ENCODE assay signal across 9 cellular contexts in genomic region chr5:181164076-181164952, GRCh38. TPM values are rescaled to one million over a fixed set of nuclear protein-coding genes. Genes with fewer than 3 reads are reported as not detected.
DNase-seq lines count a peak whose midpoint lies in the region; ATAC-seq and TF ChIP-seq lines count a peak whose summit lies in the region.
"Had no signal": no experiment of that assay in that cellular context is flagged by ENCODE, and none has a peak within 500 bp of the region (broad histone marks: within the 10 kb centered on the region; RNA-seq: fewer than 3 reads in every experiment).

No MANE protein-coding gene starts in this region.

- peaks cover 13 to 44% (median 29%) of the 10 kb centered on the region in 4 donors for H3K4me1 Mint-ChIP-seq in CD4-positive, alpha-beta memory T cell

- no TSS peak for BruUV-seq in PC-9 (replicated peaks; lab: Mats Ljungman, UMichigan)

- POLR2A ChIA-PET in CD4-positive, alpha-beta memory T cell (lab: Charles Lee; ENCODE audit: partially characterized antibody): interaction anchor here (1.2 to 1.4 kb wide), 2 partner anchors 25 to 97 kb away, joined by 3 to 4 read pairs; no protein-coding TSS in a partner anchor
- POLR2A ChIA-PET in HEK293T (lab: Yijun Ruan, JAX) (interaction anchor here (0.6 kb wide), 1 partner anchor 96 kb away, joined by 3 read pairs; no protein-coding TSS in a partner anchor), PC-9 (lab: Charles Lee; ENCODE audit: unreplicated experiment) (no interaction called here)

- H3K4me1 ChIP-seq in CD4-positive, alpha-beta memory T cell (ENCODE audit: insufficient read depth, low read length): peaks cover 24% of the 10 kb centered on the region
- H3K4me1 ChIP-seq in mesodermal cell (ENCODE audit: control insufficient read depth, insufficient read depth, low read length, poor library complexity, severe bottlenecking) (peaks cover 3% of the 10 kb centered on the region), aorta (ENCODE audit: control insufficient read depth in 1 of 2, insufficient read depth in 2 of 2, low read length in 2 of 2) (no peaks in the 10 kb centered on the region), PC-9 (replicated peaks; ENCODE audit: insufficient read depth) (peaks cover 17% of the 10 kb centered on the region)

- H3K4me3 ChIP-seq in CD4-positive, alpha-beta memory T cell (ENCODE audit: low read length in 2 of 2): no peak overlapping the region
- H3K4me3 ChIP-seq in mesodermal cell (ENCODE audit: extremely low read depth, insufficient read depth, low read length, poor library complexity, severe bottlenecking) (peak overlapping the region; percentile 22), aorta (ENCODE audit: low read length in 2 of 2) (no peak overlapping the region), PC-9 (no peak overlapping the region)

- H3K36me3 ChIP-seq in CD4-positive, alpha-beta memory T cell (ENCODE audit: insufficient read depth, low read length): no peaks in the 10 kb centered on the region
- H3K36me3 ChIP-seq in mesodermal cell (ENCODE audit: control insufficient read depth, insufficient read depth, low read length) (no peaks in the 10 kb centered on the region), aorta (ENCODE audit: control insufficient read depth in 1 of 2, insufficient read depth in 2 of 2, low read length in 1 of 2) (no peaks in the 10 kb centered on the region), PC-9 (ENCODE audit: low read depth) (no peaks in the 10 kb centered on the region)

- intact Hi-C loops in CD4-positive, alpha-beta memory T cell (cut with micrococcal nuclease): no loop called here
- intact Hi-C loops in aorta (cut with DNase I): no loop called here
- intact Hi-C loops in PC-9 (cut with micrococcal nuclease; ENCODE audit: unreplicated experiment): no loop called here

- H4K20me1 ChIP-seq in PC-9 (ENCODE audit: insufficient read depth): no peaks in the 10 kb centered on the region

- no peak overlapping the region for H3K4me2 ChIP-seq in PC-9

- peaks cover 0 to 4% of the 10 kb centered on the region in 2 donors for H3K36me3 Mint-ChIP-seq in CD4-positive, alpha-beta memory T cell
- peaks cover 6 to 23% of the 10 kb centered on the region in 2 donors for H3K36me3 Mint-ChIP-seq in activated naive CD4-positive, alpha-beta T cell treated with anti-CD3 and anti-CD28 coated beads, Interleukin-2, amount 50 U/mL, for 72 hours

- no peaks in the 10 kb centered on the region for H3K9me2 ChIP-seq in PC-9 (ENCODE audit: insufficient read depth)

- no peak for DNase-seq in CD4-positive, alpha-beta memory T cell
- no peak for DNase-seq in HEK293T (ENCODE audit: extremely low spot score)
- no peak for DNase-seq in activated naive CD4-positive, alpha-beta T cell treated with anti-CD3 and anti-CD28 coated beads, Interleukin-2, amount 50 U/mL, for 72 hours (ENCODE audit: low spot score in 2 of 2)
- no peak for DNase-seq in aorta
- DNase-seq in epidermal melanocyte (ENCODE audit: insufficient read length, low spot score): no peak
- DNase-seq in GDM1 (lab: John Stamatoyannopoulos, UW): no peak
- DNase-seq in PC-9: no peak

- WGBS in mesodermal cell (ENCODE audit: insufficient coverage in 2 of 2), 2 experiments: 78 to 81% methylated on average over 32 to 44 of the region's 52 CpGs
- WGBS in aorta, 2 donors: 9 to 12% methylated on average over 44 to 51 of the region's 52 CpGs

- no peaks in the 10 kb centered on the region for H3K9me3 ChIP-seq in CD4-positive, alpha-beta memory T cell (ENCODE audit: control insufficient read depth in 1 of 2, low read length in 2 of 2)
- H3K9me3 ChIP-seq in mesodermal cell (ENCODE audit: control insufficient read depth, low read length) (no peaks in the 10 kb centered on the region), aorta (ENCODE audit: control insufficient read depth, low read length) (no peaks in the 10 kb centered on the region), PC-9 (ENCODE audit: insufficient read depth, low read depth) (no peaks in the 10 kb centered on the region)

- no peak overlapping the region for H2AFZ ChIP-seq in PC-9

- H3K27ac ChIP-seq in CD4-positive, alpha-beta memory T cell (ENCODE audit: low read depth, low read length): no peak overlapping the region
- H3K27ac ChIP-seq in mesodermal cell (ENCODE audit: low read depth, low read length, severe bottlenecking) (no peak overlapping the region), aorta (ENCODE audit: low read depth in 1 of 2, low read length in 2 of 2) (no peak overlapping the region), PC-9 (no peak overlapping the region)

- peaks cover 22% of the 10 kb centered on the region; the same call in 1 of the 2 replicates for H3F3A ChIP-seq in PC-9 (ENCODE audit: insufficient read depth, low read depth)

- peak overlapping the region in 6 of 7 donors; percentile 88 to 97 (median 91) for H3K27ac Mint-ChIP-seq in CD4-positive, alpha-beta memory T cell
- H3K27ac Mint-ChIP-seq in activated naive CD4-positive, alpha-beta T cell treated with anti-CD3 and anti-CD28 coated beads, Interleukin-2, amount 50 U/mL, for 72 hours: peak overlapping the region; percentile 77 to 81

- H3K9me3 Mint-ChIP-seq in CD4-positive, alpha-beta memory T cell: peaks cover 0 to 32% (median 5%) of the 10 kb centered on the region in 8 donors
- H3K9me3 Mint-ChIP-seq in activated naive CD4-positive, alpha-beta T cell treated with anti-CD3 and anti-CD28 coated beads, Interleukin-2, amount 50 U/mL, for 72 hours: no peaks in the 10 kb centered on the region

- ATAC-seq in activated naive CD4-positive, alpha-beta T cell treated with anti-CD3 and anti-CD28 coated beads, Interleukin-2, amount 50 U/mL, for 72 hours: no peak
- ATAC-seq in aorta (ENCODE audit: low FRiP score): no peak
- ATAC-seq: esophagus mucosa had no signal

- H3K4me3 Mint-ChIP-seq in CD4-positive, alpha-beta memory T cell: peak overlapping the region in 5 of 8 donors; percentile 52 to 79 (median 65)

- CTCF ChIA-PET in CD4-positive, alpha-beta memory T cell (lab: Charles Lee; ENCODE audit: partially characterized antibody): interaction anchor here (0.7 kb wide), 1 partner anchor 80 kb away, joined by 3 read pairs; no protein-coding TSS in a partner anchor
- CTCF ChIA-PET in HEK293T (lab: Yijun Ruan, JAX) (no interaction called here), PC-9 (lab: Charles Lee) (no interaction called here)

- peaks cover 28 to 52% of the 10 kb centered on the region in 2 donors for H3K27me3 Mint-ChIP-seq in CD4-positive, alpha-beta memory T cell

- no peaks in the 10 kb centered on the region for H3K79me2 ChIP-seq in PC-9 (ENCODE audit: low read depth)

- no peak for TF ChIP-seq CTCF in PC-9 (conservative IDR thresholded peaks at IDR 0.05)

- H3K27me3 ChIP-seq in CD4-positive, alpha-beta memory T cell (ENCODE audit: insufficient read depth, low read length): peaks cover 22% of the 10 kb centered on the region
- H3K27me3 ChIP-seq in aorta (ENCODE audit: control insufficient read depth in 1 of 2, insufficient read depth in 2 of 2, low read length in 1 of 2): no peaks in the 10 kb centered on the region
- no peaks in the 10 kb centered on the region for H3K27me3 ChIP-seq in PC-9 (ENCODE audit: insufficient read depth, low read depth)

TF ChIP-seq in HEK293T, 16 proteins besides CTCF, POLR2A, EP300 and RAD21:
- TF ChIP-seq L3MBTL2 (conservative IDR thresholded peaks at IDR 0.05) (0 out of 2 replicates have a peak, but pooled peaks have one; percentile 1), BHLHE40 (IDR thresholded peaks at IDR 0.05; ENCODE audit: borderline replicate concordance) (no peak)

RNA-seq across cellular contexts. Expression of gene OR2V2, which starts 16.9 kb away (rescaled TPM):
- total RNA-seq in CD4-positive, alpha-beta memory T cell: not detected
- not detected for polyA plus RNA-seq in CD4-positive, alpha-beta memory T cell
- total RNA-seq in activated naive CD4-positive, alpha-beta T cell treated with anti-CD3 and anti-CD28 coated beads, Interleukin-2, amount 50 U/mL, for 72 hours: not detected
- not detected for polyA plus RNA-seq in mesodermal cell (2013, experiment 1 of 2)
- polyA plus RNA-seq in mesodermal cell (2013, experiment 2 of 2): not detected
- total RNA-seq in aorta: not detected
- polyA plus RNA-seq in aorta: not detected
- not detected in 2 replicates for total RNA-seq in PC-9 (2021)
- total RNA-seq: esophagus mucosa had no signal

RNA-seq across cellular contexts. Expression of gene OR2V1, which starts 33.3 kb away (rescaled TPM):
- total RNA-seq in CD4-positive, alpha-beta memory T cell: not detected
- polyA plus RNA-seq in CD4-positive, alpha-beta memory T cell: not detected
- not detected for total RNA-seq in activated naive CD4-positive, alpha-beta T cell treated with anti-CD3 and anti-CD28 coated beads, Interleukin-2, amount 50 U/mL, for 72 hours
- not detected for polyA plus RNA-seq in mesodermal cell (2013, experiment 1 of 2)
- polyA plus RNA-seq in mesodermal cell (2013, experiment 2 of 2): not detected
- total RNA-seq in aorta (not detected), PC-9 (2021) (not detected in 2 replicates)
- polyA plus RNA-seq in aorta: not detected
- total RNA-seq: esophagus mucosa had no signal

RNA-seq across cellular contexts. Expression of gene TRIM7, which starts 40.7 kb away (rescaled TPM):
- total RNA-seq in CD4-positive, alpha-beta memory T cell: 1 to 10 TPM; 3.3 to 4.2 TPM
- under 1 TPM; 0.63 to 0.69 TPM for polyA plus RNA-seq in CD4-positive, alpha-beta memory T cell
- total RNA-seq in activated naive CD4-positive, alpha-beta T cell treated with anti-CD3 and anti-CD28 coated beads, Interleukin-2, amount 50 U/mL, for 72 hours: 1 to 10 TPM; 4.8 to 7.0 TPM
- 0.37 TPM for polyA plus RNA-seq in mesodermal cell (2013, experiment 1 of 2)
- not detected for polyA plus RNA-seq in mesodermal cell (2013, experiment 2 of 2)
- 1 to 10 TPM; 3.0 to 6.9 TPM for total RNA-seq in aorta
- polyA plus RNA-seq in aorta: 1 to 10 TPM; 4.3 to 6.3 TPM
- 9.2 and 10.4 TPM in 2 replicates for total RNA-seq in PC-9 (2021)

RNA-seq across cellular contexts. Expression of gene TRIM41, which starts 58.8 kb away (rescaled TPM):
- 10 to 100 TPM; 39.9 to 40.7 TPM for total RNA-seq in CD4-positive, alpha-beta memory T cell
- polyA plus RNA-seq in CD4-positive, alpha-beta memory T cell: 1 to 10 TPM; 1.7 to 2.0 TPM
- 10 to 100 TPM; 33.1 to 36.4 TPM for total RNA-seq in activated naive CD4-positive, alpha-beta T cell treated with anti-CD3 and anti-CD28 coated beads, Interleukin-2, amount 50 U/mL, for 72 hours
- 16.0 TPM for polyA plus RNA-seq in mesodermal cell (2013, experiment 1 of 2)
- polyA plus RNA-seq in mesodermal cell (2013, experiment 2 of 2): 16.1 TPM
- total RNA-seq in aorta: 10 to 100 TPM; 15.2 to 21.4 TPM
- polyA plus RNA-seq in aorta: 10 to 100 TPM; 15.7 to 22.2 TPM
- total RNA-seq in PC-9 (2021): 57.6 and 66.0 TPM in 2 replicates
